In the genomic region with DNA sequence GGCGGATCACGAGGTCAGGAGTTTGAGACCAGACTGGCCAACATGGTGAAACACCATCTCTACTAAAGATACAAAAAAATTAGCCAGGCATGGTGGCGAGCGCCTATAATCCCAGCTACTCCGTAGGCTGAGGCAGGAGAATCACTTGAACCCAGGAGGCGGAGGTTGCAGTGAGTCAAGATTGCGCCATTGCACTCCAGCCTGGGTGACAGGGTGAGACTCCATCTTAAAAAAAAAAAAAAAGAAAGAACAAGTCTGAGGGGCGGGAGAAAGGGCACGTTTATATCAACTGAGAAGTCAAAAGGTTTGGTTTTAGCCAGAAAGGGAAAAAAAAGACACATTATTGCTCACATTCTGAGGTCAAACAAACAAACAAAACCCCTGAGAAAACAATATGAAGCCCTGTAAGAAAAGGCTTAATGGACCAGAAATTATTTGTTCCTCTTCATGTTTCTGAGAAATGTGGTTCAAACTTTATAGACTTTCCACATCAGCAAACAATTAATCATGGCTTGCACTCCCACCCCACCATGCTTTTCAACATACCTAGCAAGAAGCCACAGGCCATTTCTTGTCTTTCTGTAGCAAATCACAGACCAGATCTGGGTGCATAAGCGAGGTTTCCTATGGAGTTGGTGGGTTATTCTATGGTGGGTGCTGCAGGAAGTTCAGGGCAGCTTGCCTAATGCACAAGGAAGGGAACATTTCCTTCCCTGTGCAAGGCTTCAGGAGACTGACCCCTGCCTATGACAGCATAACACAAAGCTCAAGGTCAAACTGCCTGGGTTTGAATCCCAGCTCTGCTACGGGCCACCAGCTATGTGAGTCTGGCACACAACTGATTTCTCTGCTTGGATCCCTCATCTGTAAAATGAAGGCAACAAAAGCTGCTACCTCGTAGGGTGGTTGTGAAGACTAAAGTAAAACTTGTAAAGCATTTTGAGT, we compare ENCODE assay signal across 8 cellular contexts.
DNase-seq lines count a peak whose midpoint lies in the region; ATAC-seq and TF ChIP-seq lines count a peak whose summit lies in the region.
"Had no signal": no experiment of that assay in that cellular context is flagged by ENCODE, and none has a peak within 500 bp of the region (broad histone marks: within the 10 kb centered on the region; RNA-seq: fewer than 3 reads in every experiment).

No MANE protein-coding gene starts in this region.

- TF ChIP-seq RAD21 in IMR-90 (IDR thresholded peaks at IDR 0.05; ENCODE audit: low read length) = no peak

- no TSS peak for BruUV-seq in IMR-90 (replicated peaks; lab: Mats Ljungman, UMichigan)

- in situ Hi-C loops in IMR-90 (cut with MboI; ENCODE audit: low sequenced_read_pairs) = no loop called here

- no peaks in the 10 kb centered on the region for H3K79me1 ChIP-seq in IMR-90 (ENCODE audit: low read depth in 1 of 2, low read length in 2 of 2)

- H3K4me1 ChIP-seq in IMR-90 (ENCODE audit: control insufficient read depth, insufficient read depth, low read length) (peaks cover 18% of the 10 kb centered on the region), adrenal gland (replicated peaks in 1 of 2) (peaks cover 6 to 35% of the 10 kb centered on the region in 2 donors), subcutaneous abdominal adipose tissue (ENCODE audit: control insufficient read depth in 5 of 5, insufficient read depth in 5 of 5, low read length in 5 of 5) (peaks cover 8 to 36% (median 29%) of the 10 kb centered on the region in 5 donors)

- TF ChIP-seq POLR2A in IMR-90 (IDR thresholded peaks at IDR 0.05; ENCODE audit: low read depth, low read length) (no peak), adrenal gland (IDR thresholded peaks at IDR 0.05) (no peak)

- H4K91ac ChIP-seq in IMR-90 (ENCODE audit: insufficient read depth, low read depth, low read length) = peak overlapping the region; percentile 49

- peak overlapping the region in 1 of 2 experiments; percentile 70; a peak in 2 of 4 replicates for H4K8ac ChIP-seq in IMR-90 (ENCODE audit: low read depth in 2 of 2, low read length in 2 of 2)

- peak overlapping the region; percentile 75; the same call in 1 of the 2 replicates for H3K23ac ChIP-seq in IMR-90 (ENCODE audit: low read depth, low read length)

- H3K9me3 ChIP-seq in IMR-90 (ENCODE audit: control insufficient read depth, insufficient read depth, low read length) = no peaks in the 10 kb centered on the region
- no peaks in the 10 kb centered on the region for H3K9me3 ChIP-seq in adrenal gland (replicated peaks in 1 of 3)
- no peaks in the 10 kb centered on the region for H3K9me3 ChIP-seq in subcutaneous abdominal adipose tissue (ENCODE audit: control insufficient read depth in 5 of 5, low read length in 5 of 5)

- POLR2A ChIA-PET in IMR-90 (lab: Charles Lee; ENCODE audit: unreplicated experiment) = no interaction called here

- peak overlapping the region; percentile 46 for H3K18ac ChIP-seq in IMR-90 (ENCODE audit: low read depth, low read length)

- dilution Hi-C loops in IMR-90 (cut with HindIII; ENCODE audit: low sequenced_read_pairs, unreplicated experiment) = no loop called here

- H3K9ac ChIP-seq in IMR-90 (ENCODE audit: low read depth, low read length) (peak overlapping the region; percentile 23; the same call in 1 of the 2 replicates), subcutaneous abdominal adipose tissue (ENCODE audit: low read length in 5 of 5) (peak overlapping the region in 2 of 5 donors; percentile 52)

- no peak for ATAC-seq in IMR-90 (ENCODE audit: low read depth)
- no peak for ATAC-seq in left lobe of liver

- peak overlapping the region; percentile 73 for H2BK5ac ChIP-seq in IMR-90 (ENCODE audit: low read depth, low read length, poor library complexity, severe bottlenecking)

- no peak overlapping the region for H2AK9ac ChIP-seq in IMR-90 (replicated peaks; ENCODE audit: low read depth, low read length, poor library complexity)

- H3K27ac ChIP-seq in IMR-90 (ENCODE audit: insufficient read depth, low read length) (peak overlapping the region; percentile 80), adrenal gland (peak overlapping the region; percentile 71 to 93 (median 90)), subcutaneous abdominal adipose tissue (ENCODE audit: low read depth, low read length) (peak overlapping the region; percentile 90)

- H3K9me1 ChIP-seq in IMR-90 (ENCODE audit: insufficient read depth, low read length) = peaks cover 12% of the 10 kb centered on the region

- intact Hi-C loops in IMR-90 (cut with micrococcal nuclease) = loop anchor here (2.0 kb wide), 2 partner anchors 63 to 149 kb away; no protein-coding TSS in a partner anchor
- intact Hi-C loops in adrenal gland (cut with DNase I) = loop anchor here in 1 of 2 donors (10.0 kb wide), 1 partner anchor 151 kb away; a partner anchor contains a TSS

- no peak for DNase-seq in IMR-90
- no peak for DNase-seq in adrenal gland
- peak; percentile 64 for DNase-seq in kidney epithelial cell (ENCODE audit: low read depth)
- no peak for DNase-seq in iPS-NIHi7 (ENCODE audit: extremely low spot score)
- DNase-seq in left lobe of liver (ENCODE audit: low spot score) = no peak
- no peak for DNase-seq in epidermal melanocyte (ENCODE audit: insufficient read length, low spot score)
- DNase-seq: NCI-H345 had no signal

- H3K4me3 ChIP-seq in IMR-90 (ENCODE audit: insufficient read depth, low read depth, low read length) (no peak overlapping the region), adrenal gland (no peak overlapping the region), kidney epithelial cell (ENCODE audit: low read depth, low read length) (no peak overlapping the region), subcutaneous abdominal adipose tissue (ENCODE audit: low read depth in 1 of 5, low read length in 5 of 5) (no peak overlapping the region)

- H2BK20ac ChIP-seq in IMR-90 (ENCODE audit: low read depth, low read length) = peak overlapping the region; percentile 64; the same call in 1 of the 2 replicates

- peak overlapping the region; percentile 85 for H2BK120ac ChIP-seq in IMR-90 (ENCODE audit: low read depth, low read length)

- H3K4ac ChIP-seq in IMR-90 (ENCODE audit: low read depth, low read length) = peak overlapping the region; percentile 86

- H3K4me2 ChIP-seq in IMR-90 (ENCODE audit: low read depth, low read length) = no peak overlapping the region

- peak overlapping the region; percentile 43; the same call in 2 of the 3 replicates for H2BK15ac ChIP-seq in IMR-90 (ENCODE audit: low read depth, low read length)

- 93% methylated on average over 3 of the region's 12 CpGs; no CpG with 5 or more reads in 1 of the 2 experiments for whole genome bisulfite sequencing in IMR-90 (ENCODE audit: extremely low coverage in 2 of 2, insufficient read length in 1 of 2), 2 experiments
- 71 to 78% (median 76%) methylated on average over 11 to 12 of the region's 12 CpGs for WGBS in adrenal gland, 4 donors

- H2AFZ ChIP-seq in IMR-90 (replicated peaks; ENCODE audit: low read length, poor library complexity) = peak overlapping the region; percentile 82

- no peaks in the 10 kb centered on the region for H3K36me3 ChIP-seq in IMR-90 (ENCODE audit: control insufficient read depth, insufficient read depth, low read length)
- no peaks in the 10 kb centered on the region for H3K36me3 ChIP-seq in adrenal gland (replicated peaks in 1 of 2)
- no peaks in the 10 kb centered on the region for H3K36me3 ChIP-seq in kidney epithelial cell (ENCODE audit: control insufficient read depth, insufficient read depth, low read length)
- no peaks in the 10 kb centered on the region for H3K36me3 ChIP-seq in subcutaneous abdominal adipose tissue (ENCODE audit: control insufficient read depth in 5 of 5, insufficient read depth in 5 of 5, low read length in 5 of 5)

- peak overlapping the region; percentile 84; the same call in 1 of the 2 replicates for H3K14ac ChIP-seq in IMR-90 (replicated peaks; ENCODE audit: low read depth, low read length)

- H3K56ac ChIP-seq in IMR-90 (ENCODE audit: extremely low read depth, insufficient read depth, low read length) = 0 out of 2 replicates have a peak overlapping the region, but pooled peaks have one; percentile 16

- H4K5ac ChIP-seq in IMR-90 (ENCODE audit: low read depth, low read length) = peak overlapping the region; percentile 65

- H4K20me1 ChIP-seq in IMR-90 (ENCODE audit: insufficient read depth, low read length) = no peaks in the 10 kb centered on the region

- H3K27me3 ChIP-seq in IMR-90 (ENCODE audit: control insufficient read depth, insufficient read depth, low read length) (no peaks in the 10 kb centered on the region), adrenal gland (no peaks in the 10 kb centered on the region), kidney epithelial cell (ENCODE audit: control insufficient read depth, insufficient read depth, low read length) (no peaks in the 10 kb centered on the region), subcutaneous abdominal adipose tissue (ENCODE audit: control insufficient read depth in 5 of 5, insufficient read depth in 4 of 5, low read length in 5 of 5) (no peaks in the 10 kb centered on the region)

- H2AK5ac ChIP-seq in IMR-90 (ENCODE audit: low read depth, low read length) = peak overlapping the region; percentile 40; the same call in 1 of the 2 replicates

- TF ChIP-seq CTCF in IMR-90 (conservative IDR thresholded peaks at IDR 0.05; ENCODE audit: low read depth, low read length) (no peak), adrenal gland (IDR thresholded peaks at IDR 0.05) (no peak), kidney epithelial cell (IDR thresholded peaks at IDR 0.05; ENCODE audit: insufficient read depth, low read length, poor library complexity, severe bottlenecking) (no peak)

- CTCF ChIA-PET in IMR-90 (lab: Yijun Ruan, JAX) = no interaction called here

TF ChIP-seq in IMR-90, 13 proteins besides CTCF, POLR2A, EP300 and RAD21:
- TF ChIP-seq MAFK (IDR thresholded peaks at IDR 0.05; ENCODE audit: low read depth, low read length) = no peak
- no peak for TF ChIP-seq CEBPB (IDR thresholded peaks at IDR 0.05; ENCODE audit: low read depth, low read length)
- TF ChIP-seq CHD1 (IDR thresholded peaks at IDR 0.05; ENCODE audit: low read depth, low read length) = no peak
